In genomic region chr9:7976167-7976755, GRCh38 we compare ENCODE assay signal across 1 cellular context.
TF ChIP-seq lines count a peak whose summit lies in the region.

No MANE protein-coding gene starts in this region.

TF ChIP-seq in GM23338, 12 proteins besides CTCF, POLR2A, EP300 and RAD21 (continued from another document):
- no peak for TF ChIP-seq REST (IDR thresholded peaks at IDR 0.05; ENCODE audit: unreplicated experiment)
TF ChIP-seq in GM23338: peak in this region for 0.
